In the genomic region with DNA sequence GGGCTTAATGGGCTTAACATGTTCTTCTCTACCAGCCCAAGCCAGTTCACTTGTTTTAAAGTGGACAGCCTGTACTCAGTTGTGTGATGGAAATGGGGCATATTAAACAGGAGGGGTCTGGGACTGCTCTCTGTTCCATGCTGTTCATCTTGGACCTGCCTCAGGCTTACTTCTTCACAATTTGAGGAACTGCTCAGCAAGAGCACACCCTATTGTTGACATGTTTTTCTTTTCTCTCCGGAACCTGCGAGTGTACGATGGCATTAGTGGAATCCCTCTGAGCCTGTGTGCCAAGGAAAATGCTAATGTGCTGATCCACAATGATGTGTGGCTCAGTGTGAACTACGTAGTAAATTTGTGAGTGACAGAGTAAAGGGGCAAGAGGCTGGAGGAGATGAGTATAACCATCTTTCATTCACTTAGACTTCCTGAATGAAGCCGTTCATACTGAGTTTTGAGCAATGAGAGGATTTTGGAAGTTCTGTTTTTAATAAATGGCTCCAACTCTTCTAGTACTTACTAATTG, we compare ENCODE assay signal across 2 cellular contexts.
TF ChIP-seq lines count a peak whose summit lies in the region.

No MANE protein-coding gene starts in this region.

TF ChIP-seq in HEK293T, 16 proteins besides CTCF, POLR2A, EP300 and RAD21 (continued from another document):
- TF ChIP-seq ARNT (IDR thresholded peaks at IDR 0.05), result no peak
- TF ChIP-seq, protein P1, sequence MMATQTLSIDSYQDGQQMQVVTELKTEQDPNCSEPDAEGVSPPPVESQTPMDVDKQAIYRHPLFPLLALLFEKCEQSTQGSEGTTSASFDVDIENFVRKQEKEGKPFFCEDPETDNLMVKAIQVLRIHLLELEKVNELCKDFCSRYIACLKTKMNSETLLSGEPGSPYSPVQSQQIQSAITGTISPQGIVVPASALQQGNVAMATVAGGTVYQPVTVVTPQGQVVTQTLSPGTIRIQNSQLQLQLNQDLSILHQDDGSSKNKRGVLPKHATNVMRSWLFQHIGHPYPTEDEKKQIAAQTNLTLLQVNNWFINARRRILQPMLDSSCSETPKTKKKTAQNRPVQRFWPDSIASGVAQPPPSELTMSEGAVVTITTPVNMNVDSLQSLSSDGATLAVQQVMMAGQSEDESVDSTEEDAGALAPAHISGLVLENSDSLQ (IDR thresholded peaks at IDR 0.05), result 0 out of 2 replicates have a peak, but pooled peaks have one; percentile 43
- no peak for TF ChIP-seq FOXK2 (IDR thresholded peaks at IDR 0.05)
- no peak for TF ChIP-seq BHLHE40 (IDR thresholded peaks at IDR 0.05; ENCODE audit: borderline replicate concordance)
- no peak for TF ChIP-seq L3MBTL2 (conservative IDR thresholded peaks at IDR 0.05)
- TF ChIP-seq TARDBP (IDR thresholded peaks at IDR 0.05), result no peak
- no peak for TF ChIP-seq FOXM1 (IDR thresholded peaks at IDR 0.05; ENCODE audit: borderline replicate concordance)

TF ChIP-seq in K562, 482 proteins besides CTCF, POLR2A, EP300 and RAD21:
- TF ChIP-seq SPI1 (IDR thresholded peaks at IDR 0.05; ENCODE audit: borderline replicate concordance, low read depth, low read length), result peak; percentile 46; the same call in 1 of the 2 replicates
- TF ChIP-seq, protein P2, sequence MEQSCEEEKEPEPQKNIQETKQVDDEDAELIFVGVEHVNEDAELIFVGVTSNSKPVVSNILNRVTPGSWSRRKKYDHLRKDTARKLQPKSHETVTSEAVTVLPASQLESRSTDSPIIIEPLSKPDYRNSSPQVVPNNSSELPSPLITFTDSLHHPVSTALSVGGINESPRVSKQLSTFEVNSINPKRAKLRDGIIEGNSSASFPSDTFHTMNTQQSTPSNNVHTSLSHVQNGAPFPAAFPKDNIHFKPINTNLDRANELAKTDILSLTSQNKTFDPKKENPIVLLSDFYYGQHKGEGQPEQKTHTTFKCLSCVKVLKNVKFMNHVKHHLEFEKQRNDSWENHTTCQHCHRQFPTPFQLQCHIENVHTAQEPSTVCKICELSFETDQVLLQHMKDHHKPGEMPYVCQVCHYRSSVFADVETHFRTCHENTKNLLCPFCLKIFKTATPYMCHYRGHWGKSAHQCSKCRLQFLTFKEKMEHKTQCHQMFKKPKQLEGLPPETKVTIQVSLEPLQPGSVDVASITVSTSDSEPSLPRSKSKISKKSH (CRISPR knock-in tag; IDR thresholded peaks at IDR 0.05), result no peak
